Comparison of ENCODE assay signal across 10 cellular contexts in genomic region chr17:58541249-58541648, GRCh38. TPM values are rescaled to one million over a fixed set of nuclear protein-coding genes. Genes with fewer than 3 reads are reported as not detected.
DNase-seq lines count a peak whose midpoint lies in the region; ATAC-seq and TF ChIP-seq lines count a peak whose summit lies in the region.
"Had no signal": no experiment of that assay in that cellular context is flagged by ENCODE, and none has a peak within 500 bp of the region (broad histone marks: within the 10 kb centered on the region; RNA-seq: fewer than 3 reads in every experiment).

No MANE protein-coding gene starts in this region.

- no peak for ATAC-seq in body of pancreas
- ATAC-seq: heart left ventricle had no signal

- H3K4me3 ChIP-seq in HL-60 (replicated peaks; ENCODE audit: insufficient read depth, low read length) (no peak overlapping the region), WI38 (ENCODE audit: low read depth, low read length) (no peak overlapping the region), body of pancreas (no peak overlapping the region)
- H3K4me3 ChIP-seq: heart left ventricle, prostate gland had no signal

- DNase-seq in GDM1 (lab: John Stamatoyannopoulos, UW), result peak; percentile 17
- DNase-seq in HL-60 (ENCODE audit: low read depth in 1 of 2, low spot score in 1 of 2), result no peak
- DNase-seq in midbrain (lab: John Stamatoyannopoulos, UW), result peak; percentile 10
- no peak for DNase-seq in body of pancreas
- no peak for DNase-seq in RWPE1 (ENCODE audit: low spot score)
- no peak for DNase-seq in activated gamma-delta T cell treated with Interleukin-2 at 50 U/mL for 16 hours
- DNase-seq: activated CD4-positive, alpha-beta T cell treated with anti-CD3 and anti-CD28 coated beads for 1 hour; heart left ventricle had no signal

- no peaks in the 10 kb centered on the region for H3K36me3 ChIP-seq in body of pancreas (replicated peaks in 1 of 2; ENCODE audit: insufficient read depth in 1 of 2, low read depth in 2 of 2)
- H3K36me3 ChIP-seq: heart left ventricle, prostate gland had no signal

- POLR2A ChIA-PET in RWPE1 (lab: Yijun Ruan, JAX; ENCODE audit: low non-redundant PET), result no interaction called here

- intact Hi-C loops in body of pancreas (cut with DNase I), result no loop called here

- WGBS in body of pancreas, 2 donors, result 79 to 93% methylated on average over 2 of the region's 2 CpGs

- TF ChIP-seq CTCF in HL-60 (IDR thresholded peaks at IDR 0.05; ENCODE audit: insufficient read depth, low read length) (peak; percentile 23), WI38 (IDR thresholded peaks at IDR 0.05; ENCODE audit: low read depth, low read length) (peak; percentile 15; the same call in 1 of the 2 replicates), body of pancreas (IDR thresholded peaks at IDR 0.05) (no peak), RWPE1 (conservative IDR thresholded peaks at IDR 0.05; ENCODE audit: low read depth) (no peak)

- H3K27me3 ChIP-seq in HL-60 (ENCODE audit: insufficient read depth, poor library complexity, severe bottlenecking) (no peaks in the 10 kb centered on the region), body of pancreas (no peaks in the 10 kb centered on the region)
- H3K27me3 ChIP-seq: heart left ventricle had no signal

- H3K9me3 ChIP-seq in body of pancreas, result no peaks in the 10 kb centered on the region
- H3K9me3 ChIP-seq: heart left ventricle, prostate gland had no signal

- H3K27ac ChIP-seq in HL-60 (replicated peaks) (no peak overlapping the region), body of pancreas (no peak overlapping the region), RWPE1 (no peak overlapping the region)
- H3K27ac ChIP-seq: heart left ventricle, prostate gland had no signal

- H3K4me1 ChIP-seq in body of pancreas, result no peaks in the 10 kb centered on the region
- H3K4me1 ChIP-seq: prostate gland had no signal

- TF ChIP-seq POLR2A in body of pancreas (IDR thresholded peaks at IDR 0.05), result no peak

- CTCF ChIA-PET in RWPE1 (lab: Yijun Ruan, JAX), result interaction anchor here (0.6 to 0.8 kb wide), 2 partner anchors 148 to 464 kb away, joined by 3 to 4 read pairs; no protein-coding TSS in a partner anchor

RNA-seq across cellular contexts. Expression of gene MTMR4, which starts 26.8 kb away (rescaled TPM):
- total RNA-seq in body of pancreas, result 10 to 100 TPM; 21.3 to 39.6 TPM

RNA-seq across cellular contexts. Expression of gene HSF5, which starts 53.0 kb away (rescaled TPM):
- total RNA-seq in body of pancreas, result not detected

Comparison
In these comparisons a context has a peak if more than half of its experiments do, and no peak if none do; other contexts are left out.
1. DNase-seq: peak in GDM1 (single experiment) and midbrain (single experiment); none in HL-60 (0 of 2), body of pancreas (0 of 4), RWPE1 (single experiment) and activated gamma-delta T cell treated with Interleukin-2 at 50 U/mL for 16 hours (single experiment).
2. CTCF ChIP-seq: peak in HL-60 (single experiment) and WI38 (single experiment); none in body of pancreas (0 of 7) and RWPE1 (single experiment).